ENCODE assay signal across 8 cellular contexts in the genomic region with DNA sequence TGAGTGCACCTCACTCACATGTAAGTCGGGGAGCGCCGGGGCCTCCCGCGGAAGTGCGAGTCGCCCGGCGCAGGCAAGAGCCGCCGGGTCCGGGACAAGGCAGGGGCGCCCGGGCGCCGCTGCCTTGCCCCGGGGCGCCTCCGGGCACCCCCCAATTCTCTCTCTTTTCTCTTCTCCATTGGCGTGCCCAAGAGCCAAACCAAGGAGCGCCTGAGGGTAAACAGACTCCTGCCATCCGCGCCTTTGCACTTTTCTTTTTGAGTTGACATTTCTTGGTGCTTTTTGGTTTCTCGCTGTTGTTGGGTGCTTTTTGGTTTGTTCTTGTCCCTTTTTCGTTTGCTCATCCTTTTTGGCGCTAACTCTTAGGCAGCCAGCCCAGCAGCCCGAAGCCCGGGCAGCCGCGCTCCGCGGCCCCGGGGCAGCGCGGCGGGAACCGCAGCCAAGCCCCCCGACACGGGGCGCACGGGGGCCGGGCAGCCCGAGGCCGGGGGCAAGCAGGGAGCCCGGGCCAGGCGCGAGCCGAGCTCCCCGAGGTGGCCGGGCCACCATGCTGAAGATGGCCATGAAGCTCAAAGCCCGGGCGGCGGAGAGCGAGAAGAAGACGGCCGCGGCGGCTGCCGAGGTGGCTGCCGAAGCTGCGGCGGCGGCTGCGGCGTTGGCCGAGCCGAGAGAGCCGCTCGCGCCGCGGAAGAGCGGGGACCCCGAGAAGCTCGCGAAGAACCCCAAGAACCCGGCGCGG. TPM values are rescaled to one million over a fixed set of nuclear protein-coding genes. Genes with fewer than 3 reads are reported as not detected.
DNase-seq lines count a peak whose midpoint lies in the region; ATAC-seq, FAIRE-seq and TF ChIP-seq lines count a peak whose summit lies in the region.

No MANE protein-coding gene starts in this region.

- no peak for TF ChIP-seq EP300 in upper lobe of left lung (IDR thresholded peaks at IDR 0.05)

- H4K20me1 ChIP-seq in astrocyte (ENCODE audit: insufficient read depth, low read length): peaks cover 18% of the 10 kb centered on the region

- peaks cover 31% of the 10 kb centered on the region for H3K79me2 ChIP-seq in ACC112 (ENCODE audit: control insufficient read depth, insufficient read depth, low read length, unreplicated experiment)
- peaks cover 25% of the 10 kb centered on the region for H3K79me2 ChIP-seq in astrocyte (ENCODE audit: insufficient read depth, low read length)

- peak overlapping the region; percentile 87 for H3K4me3 Mint-ChIP-seq in astrocyte (ENCODE audit: unreplicated experiment)

- ATAC-seq in upper lobe of left lung (ENCODE audit: low FRiP score in 2 of 2): no peak

- H3K9me3 ChIP-seq in HUES48 (ENCODE audit: control insufficient read depth, insufficient read depth, low read length): no peaks in the 10 kb centered on the region
- H3K9me3 ChIP-seq in astrocyte (ENCODE audit: insufficient read depth, low read depth, low read length): no peaks in the 10 kb centered on the region
- H3K9me3 ChIP-seq in liver (ENCODE audit: control insufficient read depth in 4 of 4, low read length in 3 of 4): no peaks in the 10 kb centered on the region
- no peaks in the 10 kb centered on the region for H3K9me3 ChIP-seq in upper lobe of left lung
- peaks cover 9% of the 10 kb centered on the region; the same call in 1 of the 2 replicates for H3K9me3 ChIP-seq in HAP-1

- DNase-seq in astrocyte (ENCODE audit: low read depth): no peak
- DNase-seq in upper lobe of left lung: peak in 1 of 2 donors; percentile 87
- DNase-seq in nucleus accumbens (lab: John Stamatoyannopoulos, UW): no peak
- DNase-seq in NCI-H526 treated with DMSO at 0.1 percent for 48 hours (lab: John Stamatoyannopoulos, UW): no peak
- no peak for DNase-seq in HAP-1 (ENCODE audit: low spot score in 2 of 2)

- no peaks in the 10 kb centered on the region; the same call in 1 of the 2 replicates for H3K36me3 ChIP-seq in ACC112 (ENCODE audit: insufficient read depth, low read length)
- H3K36me3 ChIP-seq in HUES48 (ENCODE audit: control insufficient read depth, insufficient read depth, low read length): peaks cover 13% of the 10 kb centered on the region
- no peaks in the 10 kb centered on the region for H3K36me3 ChIP-seq in astrocyte (ENCODE audit: insufficient read depth, low read length)
- H3K36me3 ChIP-seq in liver (ENCODE audit: control insufficient read depth in 4 of 4, insufficient read depth in 3 of 4, low read depth in 1 of 4, low read length in 3 of 4): no peaks in the 10 kb centered on the region
- no peaks in the 10 kb centered on the region for H3K36me3 ChIP-seq in upper lobe of left lung
- H3K36me3 ChIP-seq in HAP-1 (replicated peaks): no peaks in the 10 kb centered on the region

- no peaks in the 10 kb centered on the region for H3K9me3 Mint-ChIP-seq in astrocyte (ENCODE audit: unreplicated experiment)

- FAIRE-seq in astrocyte (lab: Jason Lieb, UNC): no peak

- H3K27me3 ChIP-seq in ACC112 (ENCODE audit: insufficient read depth, low read length) (peaks cover 10% of the 10 kb centered on the region; the same call in 1 of the 2 replicates), HUES48 (ENCODE audit: control insufficient read depth, insufficient read depth, low read length) (no peaks in the 10 kb centered on the region; the same call in 1 of the 2 replicates), astrocyte (ENCODE audit: insufficient read depth, low read length) (no peaks in the 10 kb centered on the region), liver (ENCODE audit: control insufficient read depth in 4 of 4, insufficient read depth in 4 of 4, low read length in 3 of 4) (no peaks in the 10 kb centered on the region), upper lobe of left lung (no peaks in the 10 kb centered on the region), HAP-1 (ENCODE audit: low read depth) (no peaks in the 10 kb centered on the region)

- 40% methylated on average over 79 of the region's 79 CpGs for WGBS in liver
- WGBS in upper lobe of left lung, 2 donors: 56 to 80% methylated on average over 50 to 75 of the region's 79 CpGs

- H3K27ac ChIP-seq in ACC112 (ENCODE audit: low read depth, low read length): no peak overlapping the region
- H3K27ac ChIP-seq in HUES48 (ENCODE audit: low read depth, low read length): no peak overlapping the region
- H3K27ac ChIP-seq in astrocyte (ENCODE audit: low read depth, low read length): no peak overlapping the region
- peak overlapping the region in 1 of 2 donors; percentile 83 for H3K27ac ChIP-seq in liver (ENCODE audit: low read depth in 1 of 2, low read length in 2 of 2)
- H3K27ac ChIP-seq in upper lobe of left lung: peak overlapping the region; percentile 48 to 100 (median 98)

- TF ChIP-seq CTCF in astrocyte (IDR thresholded peaks at IDR 0.05; ENCODE audit: insufficient read depth, low read depth, low read length) (no peak), liver (IDR thresholded peaks at IDR 0.05; ENCODE audit: low read depth, low read length, missing input control) (no peak), upper lobe of left lung (IDR thresholded peaks at IDR 0.05) (no peak)

- no peak overlapping the region for H2AFZ ChIP-seq in ACC112 (ENCODE audit: low read length, unreplicated experiment)
- no peak overlapping the region for H2AFZ ChIP-seq in astrocyte (ENCODE audit: low read depth, low read length)

- in situ Hi-C loops in HAP-1 (cut with MboI; ENCODE audit: low sequenced_read_pairs): no loop called here

- H3K4me1 Mint-ChIP-seq in astrocyte (ENCODE audit: low read depth, unreplicated experiment): peaks cover 1% of the 10 kb centered on the region

- H3K9ac ChIP-seq in HUES48 (ENCODE audit: low read depth, low read length) (peak overlapping the region; percentile 35; the same call in 1 of the 2 replicates), astrocyte (ENCODE audit: low read length) (peak overlapping the region; percentile 84), liver (ENCODE audit: low read depth in 1 of 2, low read length in 2 of 2) (no peak overlapping the region)

- peak overlapping the region; percentile 92 for H3K27ac Mint-ChIP-seq in astrocyte (ENCODE audit: unreplicated experiment)

- TF ChIP-seq RAD21 in liver (IDR thresholded peaks at IDR 0.05): no peak

- H3K27me3 Mint-ChIP-seq in astrocyte (ENCODE audit: low read depth, unreplicated experiment): no peaks in the 10 kb centered on the region

- peak overlapping the region; percentile 88 for H3K4me2 ChIP-seq in astrocyte (ENCODE audit: low read length)

- H3K36me3 Mint-ChIP-seq in astrocyte (ENCODE audit: low read depth, unreplicated experiment): no peaks in the 10 kb centered on the region

- TF ChIP-seq POLR2A in upper lobe of left lung (IDR thresholded peaks at IDR 0.05): no peak

- H3K4me3 ChIP-seq in ACC112 (ENCODE audit: low read depth, low read length) (peak overlapping the region; percentile 80), HUES48 (ENCODE audit: low read depth, low read length) (peak overlapping the region; percentile 87), astrocyte (ENCODE audit: insufficient read depth, low read depth, low read length) (peak overlapping the region; percentile 64), liver (ENCODE audit: low read depth in 1 of 3, low read length in 3 of 3) (peak overlapping the region; percentile 20 to 99 (median 53)), upper lobe of left lung (peak overlapping the region; percentile 46 to 85 (median 76)), HAP-1 (no peak overlapping the region)

- H3K4me1 ChIP-seq in ACC112 (ENCODE audit: control insufficient read depth, insufficient read depth, low read length, unreplicated experiment) (peaks cover 12% of the 10 kb centered on the region), HUES48 (ENCODE audit: control insufficient read depth, insufficient read depth, low read length) (peaks cover 20% of the 10 kb centered on the region), astrocyte (ENCODE audit: insufficient read depth, low read length) (peaks cover 12% of the 10 kb centered on the region), liver (ENCODE audit: control insufficient read depth in 4 of 4, insufficient read depth in 4 of 4, low read length in 3 of 4) (peaks cover 10 to 27% (median 18%) of the 10 kb centered on the region in 4 donors), upper lobe of left lung (peaks cover 15 to 27% (median 21%) of the 10 kb centered on the region in 4 donors), HAP-1 (peaks cover 13% of the 10 kb centered on the region)

TF ChIP-seq in liver, 16 proteins besides CTCF, POLR2A, EP300 and RAD21 (continues in another document):
- TF ChIP-seq, protein P1, sequence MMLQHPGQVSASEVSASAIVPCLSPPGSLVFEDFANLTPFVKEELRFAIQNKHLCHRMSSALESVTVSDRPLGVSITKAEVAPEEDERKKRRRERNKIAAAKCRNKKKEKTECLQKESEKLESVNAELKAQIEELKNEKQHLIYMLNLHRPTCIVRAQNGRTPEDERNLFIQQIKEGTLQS (IDR thresholded peaks at IDR 0.05): no peak
- TF ChIP-seq FOXA2 (IDR thresholded peaks at IDR 0.05): no peak
- TF ChIP-seq HNF4A (conservative IDR thresholded peaks at IDR 0.05): no peak

RNA-seq across cellular contexts. Expression of a gene that starts 37.0 kb away (rescaled TPM):
- 1,937 and 2,003 TPM in 2 replicates for total RNA-seq in astrocyte
- total RNA-seq in liver: 100 to 1,000 TPM; 234 to 360 TPM
- polyA plus RNA-seq in liver: 100 to 1,000 TPM; 115 to 321 TPM
- total RNA-seq in upper lobe of left lung: 100 to 1,000 TPM; 520 to 910 (median 811) TPM

RNA-seq across cellular contexts. Expression of a gene that starts 38.8 kb away (rescaled TPM):
- 2.8 and 3.8 TPM in 2 replicates for total RNA-seq in astrocyte
- under 1 TPM; 0.08 to 0.42 TPM for total RNA-seq in liver
- polyA plus RNA-seq in liver: under 1 TPM in 1 of 2 donors, not detected in 1; 0.09 TPM
- 1 to 10 TPM in 1 of 6 donors, under 1 TPM in 4, not detected in 1; 0.30 to 2.1 (median 0.54) TPM for total RNA-seq in upper lobe of left lung

Comparison
In these comparisons a context has a peak if more than half of its experiments do, and no peak if none do; other contexts are left out.
1. H3K27ac ChIP-seq: peak in upper lobe of left lung (4 of 4); none in ACC112 (single experiment), HUES48 (single experiment) and astrocyte (single experiment).
2. H3K9ac ChIP-seq: peak in HUES48 (single experiment) and astrocyte (single experiment); none in liver (0 of 2).